In the genomic region with DNA sequence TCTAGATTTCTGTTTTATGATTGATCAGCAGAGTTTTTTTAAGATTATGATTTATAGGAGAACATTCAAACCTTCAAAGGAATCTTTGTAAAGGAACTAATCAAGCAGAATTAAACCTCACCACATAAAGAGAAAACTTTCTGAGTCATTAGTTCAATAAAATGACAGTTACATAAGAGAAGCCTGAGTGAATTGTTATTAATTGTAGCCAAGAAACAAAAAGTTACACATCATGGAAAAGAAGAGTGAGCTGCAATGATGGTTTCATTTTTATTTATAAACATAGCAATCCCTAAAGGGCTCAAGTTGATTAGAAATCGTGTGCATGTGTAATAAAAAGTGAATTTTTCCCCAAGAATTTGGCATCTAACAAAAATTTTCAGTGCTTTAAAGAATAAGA, we compare ENCODE assay signal across 19 cellular contexts.
"Had no signal": no experiment of that assay in that cellular context is flagged by ENCODE, and none has a peak within 500 bp of the region (broad histone marks: within the 10 kb centered on the region; RNA-seq: fewer than 3 reads in every experiment).

No MANE protein-coding gene starts in this region.

- H3K4me2 ChIP-seq: hepatocyte had no signal

- DNase-seq: activated CD4-positive, alpha-beta T cell treated with anti-CD3 and anti-CD28 coated beads for 1 hour; activated effector memory CD4-positive, alpha-beta T cell treated with anti-CD3 and anti-CD28 coated beads, Interleukin-2, amount 50 U/mL, for 16 hours; activated naive CD4-positive, alpha-beta T cell treated with anti-CD3 and anti-CD28 coated beads, Interleukin-2, amount 50 U/mL, for 16 hours; activated T-cell treated with anti-CD3 and anti-CD28 coated beads, Interleukin-2, amount 50 U/mL, for 72 hours; cerebellar nuclear complex; cortex of kidney; erythroblast; foreskin fibroblast; midbrain; occipital lobe; posterior cingulate gyrus; stimulated activated CD4-positive, alpha-beta T cell treated with anti-CD3 and anti-CD28 coated beads, Interleukin-2, amount 100 ng/mL, for 48 hours; SW 1271; T-helper 2 cell; WERI-Rb-1 had no signal

- H3K27ac ChIP-seq: ascending aorta, breast epithelium, hepatocyte, WERI-Rb-1 had no signal

- H3K4me1 ChIP-seq: breast epithelium had no signal

- H3K9me3 ChIP-seq: ascending aorta, breast epithelium had no signal

- H3K36me3 ChIP-seq: ascending aorta, breast epithelium, WERI-Rb-1 had no signal

- H3K27me3 ChIP-seq: ascending aorta, breast epithelium, hepatocyte had no signal

- H3K79me2 ChIP-seq: hepatocyte had no signal

- H2AFZ ChIP-seq: hepatocyte had no signal

- ATAC-seq: activated T-cell treated with anti-CD3 and anti-CD28 coated beads, Interleukin-2, amount 50 U/mL, for 72 hours had no signal

- H3K4me3 ChIP-seq: ascending aorta, breast epithelium, hepatocyte, lung had no signal
